27 cellular contexts compared by ENCODE assay signal in the genomic region with DNA sequence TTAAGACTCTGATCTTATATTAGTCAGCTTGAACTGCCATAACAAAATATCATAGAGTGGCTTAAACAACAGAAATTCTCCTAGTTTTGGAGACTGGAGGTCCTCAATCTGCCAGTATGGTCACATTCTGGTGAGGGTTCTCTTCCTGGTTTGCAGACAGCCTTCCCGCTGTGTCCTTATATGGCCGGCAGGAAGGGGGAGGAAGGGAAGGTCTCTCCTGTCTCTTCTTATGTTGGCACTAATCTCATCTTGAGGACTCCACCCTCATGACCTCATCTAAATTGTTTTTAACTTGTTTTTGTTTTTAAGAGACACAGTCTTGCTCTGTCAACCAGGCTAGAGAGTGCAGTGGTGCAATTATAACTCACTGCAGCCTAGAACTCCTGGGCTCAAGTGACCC. TPM values are rescaled to one million over a fixed set of nuclear protein-coding genes. Genes with fewer than 3 reads are reported as not detected.
DNase-seq lines count a peak whose midpoint lies in the region; ATAC-seq and TF ChIP-seq lines count a peak whose summit lies in the region.
"Had no signal": no experiment of that assay in that cellular context is flagged by ENCODE, and none has a peak within 500 bp of the region (broad histone marks: within the 10 kb centered on the region; RNA-seq: fewer than 3 reads in every experiment).

No MANE protein-coding gene starts in this region.

- CTCF ChIA-PET in Calu3 (lab: Charles Lee) (interaction anchor here (0.6 kb wide), 1 partner anchor 1060 kb away, joined by 3 read pairs; no protein-coding TSS in a partner anchor), HCT116 (lab: Charles Lee) (no interaction called here), WTC11 (lab: Charles Lee) (no interaction called here)

- BruUV-seq in Calu3 (replicated peaks; lab: Mats Ljungman, UMichigan) (no TSS peak), HCT116 (replicated peaks; lab: Mats Ljungman, UMichigan) (no TSS peak)

- no peaks in the 10 kb centered on the region for H3K79me2 ChIP-seq in HCT116 (ENCODE audit: insufficient read depth, low read length)

- no peaks in the 10 kb centered on the region for H3K9me3 ChIP-seq in HCT116 (ENCODE audit: control insufficient read depth in 1 of 2, insufficient read depth in 1 of 2, low read depth in 1 of 2, low read length in 2 of 2)
- H3K9me3 ChIP-seq: right atrium auricular region, vagina had no signal

- no peaks in the 10 kb centered on the region for H3K9me2 ChIP-seq in HCT116 (ENCODE audit: insufficient read depth)

- H3K27me3 Mint-ChIP-seq in Calu3 (ENCODE audit: unreplicated experiment): no peaks in the 10 kb centered on the region
- H3K27me3 Mint-ChIP-seq in WTC11 (ENCODE audit: low read depth): no peaks in the 10 kb centered on the region
- H3K27me3 Mint-ChIP-seq: activated CD4-positive, alpha-beta memory T cell treated with anti-CD3 and anti-CD28 coated beads, Interleukin-2, amount 10 ng/mL, durations not matched to agents 7 days and 5 days had no signal

- H2AFZ ChIP-seq in HCT116 (ENCODE audit: low read depth, low read length, poor library complexity, severe bottlenecking): no peak overlapping the region

- no peaks in the 10 kb centered on the region for H3K4me1 ChIP-seq in HCT116 (ENCODE audit: control insufficient read depth in 1 of 2, insufficient read depth in 2 of 2, low read length in 2 of 2)
- H3K4me1 ChIP-seq: right atrium auricular region had no signal

- TF ChIP-seq CTCF in Calu3 (IDR thresholded peaks at IDR 0.05; ENCODE audit: unreplicated experiment): no peak
- no peak for TF ChIP-seq CTCF in HCT116 (IDR thresholded peaks at IDR 0.05 in 2 of 3, conservative IDR thresholded peaks at IDR 0.05 in 1 of 3; ENCODE audit: borderline replicate concordance in 1 of 3, insufficient read depth in 1 of 3, low read depth in 2 of 3, low read length in 2 of 3)
- TF ChIP-seq CTCF in WTC11 (IDR thresholded peaks at IDR 0.05): no peak
- TF ChIP-seq CTCF in GM13976 (IDR thresholded peaks at IDR 0.05; ENCODE audit: borderline replicate concordance, control extremely low read depth, extremely low read depth, insufficient read depth, missing control alignments): no peak

- no peak for TF ChIP-seq RAD21 in HCT116 (IDR thresholded peaks at IDR 0.05; ENCODE audit: low read depth)

- H3K9me3 Mint-ChIP-seq in Calu3 (ENCODE audit: low read depth, unreplicated experiment) (peaks cover 3% of the 10 kb centered on the region), WTC11 (peaks cover 14% of the 10 kb centered on the region)

- RAD21 ChIA-PET in HCT116 (lab: Charles Lee; ENCODE audit: low non-redundant PET in 1 of 2, low total read pairs in 2 of 2, uncharacterized antibody in 2 of 2, unreplicated experiment in 2 of 2): no interaction called here

- ATAC-seq in HCT116: no peak
- ATAC-seq in WTC11: peak; percentile 72
- ATAC-seq in HG02840 (IDR thresholded peaks at IDR 0.05; ENCODE audit: low FRiP score, unreplicated experiment): no peak

- H3K4me3 Mint-ChIP-seq in Calu3 (ENCODE audit: low read depth, unreplicated experiment) (no peak overlapping the region), WTC11 (no peak overlapping the region)
- H3K4me3 Mint-ChIP-seq: activated CD4-positive, alpha-beta memory T cell treated with anti-CD3 and anti-CD28 coated beads, Interleukin-2, amount 10 ng/mL, durations not matched to agents 7 days and 5 days had no signal

- H3K4me1 Mint-ChIP-seq in Calu3 (ENCODE audit: low read depth, unreplicated experiment) (peaks cover 42% of the 10 kb centered on the region), WTC11 (peaks cover 14% of the 10 kb centered on the region)
- H3K4me1 Mint-ChIP-seq: activated CD4-positive, alpha-beta memory T cell treated with anti-CD3 and anti-CD28 coated beads, Interleukin-2, amount 10 ng/mL, durations not matched to agents 7 days and 5 days had no signal

- in situ Hi-C loops in GM13976 (cut with MboI; ENCODE audit: low sequenced_read_pairs, unreplicated experiment): no loop called here

- H3K36me3 Mint-ChIP-seq in Calu3 (ENCODE audit: insufficient read depth, unreplicated experiment) (no peaks in the 10 kb centered on the region), WTC11 (no peaks in the 10 kb centered on the region; the same call in none of the 2 replicates)

- H3K27ac Mint-ChIP-seq in Calu3 (ENCODE audit: unreplicated experiment) (peak overlapping the region; percentile 9), WTC11 (no peak overlapping the region)
- H3K27ac Mint-ChIP-seq: activated CD4-positive, alpha-beta memory T cell treated with anti-CD3 and anti-CD28 coated beads, Interleukin-2, amount 10 ng/mL, durations not matched to agents 7 days and 5 days had no signal

- H4K20me1 ChIP-seq in HCT116 (ENCODE audit: insufficient read depth): no peaks in the 10 kb centered on the region

- no peak for DNase-seq in Calu3
- no peak for DNase-seq in HCT116 (ENCODE audit: low read depth, low spot score)
- no peak for DNase-seq in WTC11 (ENCODE audit: low spot score)
- DNase-seq in kidney tubule cell (ENCODE audit: low spot score): peak; percentile 9
- no peak for DNase-seq in germinal center (ENCODE audit: low spot score)
- no peak for DNase-seq in substantia nigra (lab: John Stamatoyannopoulos, UW)
- no peak for DNase-seq in GM13976 (ENCODE audit: low spot score)
- DNase-seq: ACHN; activated CD4-positive, alpha-beta memory T cell treated with anti-CD3 and anti-CD28 coated beads, Interleukin-2, amount 10 ng/mL, durations not matched to agents 7 days and 5 days; activated T-cell treated with anti-CD3 and anti-CD28 coated beads for 4 hours; amniotic stem cell; C1 segment of cervical spinal cord; caudate nucleus; dorsolateral prefrontal cortex; GDM1; hypothalamus; MM.1S; NCI-H1694 treated with DMSO at 0.1 percent for 48 hours; NCI-H446 treated with DMSO at 0.1 percent for 48 hours; NK-92 treated with Interleukin-12 subunit alpha and Interleukin-12 subunit beta, amount 100 ng/mL, for 24 hours had no signal

- H3K27me3 ChIP-seq in HCT116 (ENCODE audit: insufficient read depth, low read length): no peaks in the 10 kb centered on the region
- H3K27me3 ChIP-seq: dorsolateral prefrontal cortex, right atrium auricular region, vagina had no signal

- TF ChIP-seq POLR2A in HCT116 (IDR thresholded peaks at IDR 0.05; ENCODE audit: borderline replicate concordance, extremely low read depth, insufficient read depth, insufficient read length): no peak

- no peak overlapping the region for H3K4me2 ChIP-seq in HCT116 (ENCODE audit: low read length)

- no peak overlapping the region for H3K9ac ChIP-seq in HCT116 (ENCODE audit: low read length)

- H3K27ac ChIP-seq in HCT116 (ENCODE audit: low read depth, low read length): no peak overlapping the region
- H3K27ac ChIP-seq in substantia nigra (ENCODE audit: low read depth, low read length, poor library complexity, severe bottlenecking): no peak overlapping the region
- H3K27ac ChIP-seq: dorsolateral prefrontal cortex, epithelial cell of prostate, HL-60, right atrium auricular region, SK-N-MC, vagina had no signal

- intact Hi-C loops in Calu3 (cut with micrococcal nuclease; ENCODE audit: unreplicated experiment): no loop called here
- intact Hi-C loops in HCT116 (cut with micrococcal nuclease): no loop called here

- POLR2A ChIA-PET in HCT116 (lab: Charles Lee): no interaction called here
- POLR2A ChIA-PET in WTC11 (lab: Charles Lee): no interaction called here

- H3K36me3 ChIP-seq in HCT116 (ENCODE audit: control insufficient read depth in 1 of 2, insufficient read depth in 2 of 2, low read length in 2 of 2): no peaks in the 10 kb centered on the region
- H3K36me3 ChIP-seq: right atrium auricular region, vagina had no signal

- no peak overlapping the region for H3K4me3 ChIP-seq in HCT116 (replicated peaks in 1 of 2; ENCODE audit: low read depth in 1 of 2, low read length in 2 of 2)
- H3K4me3 ChIP-seq: dorsolateral prefrontal cortex, lung, right atrium auricular region, SK-N-MC, vagina had no signal

TF ChIP-seq in HCT116, 20 proteins besides CTCF, POLR2A, EP300 and RAD21:
- TF ChIP-seq TCF7L2 (IDR thresholded peaks at IDR 0.05; ENCODE audit: borderline replicate concordance, extremely low read depth, insufficient read depth, insufficient read length) (no peak), SRF (IDR thresholded peaks at IDR 0.05; ENCODE audit: low read depth) (0 out of 2 replicates have a peak, but pooled peaks have one; percentile 52)

TF ChIP-seq in WTC11, 78 proteins besides CTCF, POLR2A, EP300 and RAD21 (continues in another document):
- TF ChIP-seq ZNF219 (CRISPR knock-in tag; IDR thresholded peaks at IDR 0.05; ENCODE audit: borderline replicate concordance) (no peak), TEAD4 (CRISPR knock-in tag; IDR thresholded peaks at IDR 0.05) (no peak)
- TF ChIP-seq, protein P1, sequence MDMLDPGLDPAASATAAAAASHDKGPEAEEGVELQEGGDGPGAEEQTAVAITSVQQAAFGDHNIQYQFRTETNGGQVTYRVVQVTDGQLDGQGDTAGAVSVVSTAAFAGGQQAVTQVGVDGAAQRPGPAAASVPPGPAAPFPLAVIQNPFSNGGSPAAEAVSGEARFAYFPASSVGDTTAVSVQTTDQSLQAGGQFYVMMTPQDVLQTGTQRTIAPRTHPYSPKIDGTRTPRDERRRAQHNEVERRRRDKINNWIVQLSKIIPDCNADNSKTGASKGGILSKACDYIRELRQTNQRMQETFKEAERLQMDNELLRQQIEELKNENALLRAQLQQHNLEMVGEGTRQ (CRISPR knock-in tag; IDR thresholded peaks at IDR 0.05): no peak
- TF ChIP-seq, protein P2, sequence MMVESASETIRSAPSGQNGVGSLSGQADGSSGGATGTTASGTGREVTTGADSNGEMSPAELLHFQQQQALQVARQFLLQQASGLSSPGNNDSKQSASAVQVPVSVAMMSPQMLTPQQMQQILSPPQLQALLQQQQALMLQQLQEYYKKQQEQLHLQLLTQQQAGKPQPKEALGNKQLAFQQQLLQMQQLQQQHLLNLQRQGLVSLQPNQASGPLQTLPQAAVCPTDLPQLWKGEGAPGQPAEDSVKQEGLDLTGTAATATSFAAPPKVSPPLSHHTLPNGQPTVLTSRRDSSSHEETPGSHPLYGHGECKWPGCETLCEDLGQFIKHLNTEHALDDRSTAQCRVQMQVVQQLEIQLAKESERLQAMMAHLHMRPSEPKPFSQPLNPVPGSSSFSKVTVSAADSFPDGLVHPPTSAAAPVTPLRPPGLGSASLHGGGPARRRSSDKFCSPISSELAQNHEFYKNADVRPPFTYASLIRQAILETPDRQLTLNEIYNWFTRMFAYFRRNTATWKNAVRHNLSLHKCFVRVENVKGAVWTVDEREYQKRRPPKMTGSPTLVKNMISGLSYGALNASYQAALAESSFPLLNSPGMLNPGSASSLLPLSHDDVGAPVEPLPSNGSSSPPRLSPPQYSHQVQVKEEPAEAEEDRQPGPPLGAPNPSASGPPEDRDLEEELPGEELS (CRISPR knock-in tag; IDR thresholded peaks at IDR 0.05): no peak

RNA-seq across cellular contexts. Expression of gene VPS41, which starts 53.1 kb away (rescaled TPM):
- total RNA-seq in Calu3 (2022) (249 and 292 TPM in 2 replicates), HCT116 (2021; ENCODE audit: unreplicated experiment) (72.2 TPM), WTC11 (2021) (50.3 to 59.2 TPM (median 56.2 TPM) in 3 replicates)
- polyA plus RNA-seq in HCT116 (2012): 17.9 and 19.0 TPM in 2 replicates
